ENCODE assay signal across 19 cellular contexts in genomic region chr17:76161619-76162222, GRCh38. TPM values are rescaled to one million over a fixed set of nuclear protein-coding genes. Genes with fewer than 3 reads are reported as not detected.
DNase-seq lines count a peak whose midpoint lies in the region; ATAC-seq and TF ChIP-seq lines count a peak whose summit lies in the region.
"Had no signal": no experiment of that assay in that cellular context is flagged by ENCODE, and none has a peak within 500 bp of the region (broad histone marks: within the 10 kb centered on the region; RNA-seq: fewer than 3 reads in every experiment).

No MANE protein-coding gene starts in this region.

- no peak overlapping the region for H3K4me3 Mint-ChIP-seq in activated T-cell treated with anti-CD3 and anti-CD28 coated beads, Interleukin-2, amount 50 U/mL, for 24 hours
- no peak overlapping the region for H3K4me3 Mint-ChIP-seq in nephron
- H3K4me3 Mint-ChIP-seq in type B pancreatic cell = no peak overlapping the region
- H3K4me3 Mint-ChIP-seq: H9 had no signal

- no peaks in the 10 kb centered on the region for H3K9me3 Mint-ChIP-seq in activated T-cell treated with anti-CD3 and anti-CD28 coated beads, Interleukin-2, amount 50 U/mL, for 24 hours
- H3K9me3 Mint-ChIP-seq in nephron (no peaks in the 10 kb centered on the region), type B pancreatic cell (no peaks in the 10 kb centered on the region)
- H3K9me3 Mint-ChIP-seq: H9 had no signal

- intact Hi-C loops in dorsolateral prefrontal cortex (cut with DNase I) = no loop called here

- no peak overlapping the region for H3K27ac Mint-ChIP-seq in activated T-cell treated with anti-CD3 and anti-CD28 coated beads, Interleukin-2, amount 50 U/mL, for 24 hours
- H3K27ac Mint-ChIP-seq in nephron (peak overlapping the region; percentile 90 to 98 (median 95)), type B pancreatic cell (peak overlapping the region; percentile 50)

- H3K27ac ChIP-seq in dorsolateral prefrontal cortex = peak overlapping the region in 31 of 59 donors; percentile 2 to 80 (median 47)
- H3K27ac ChIP-seq: A549, HL-60 had no signal

- peaks cover 73% of the 10 kb centered on the region for H3K36me3 Mint-ChIP-seq in activated T-cell treated with anti-CD3 and anti-CD28 coated beads, Interleukin-2, amount 50 U/mL, for 24 hours (ENCODE audit: low read depth)
- H3K36me3 Mint-ChIP-seq in nephron (ENCODE audit: low read depth) = peaks cover 27% of the 10 kb centered on the region
- H3K36me3 Mint-ChIP-seq in type B pancreatic cell = no peaks in the 10 kb centered on the region

- ATAC-seq in HG03097 (IDR thresholded peaks at IDR 0.05; ENCODE audit: low FRiP score, unreplicated experiment) (no peak), GM21515 (IDR thresholded peaks at IDR 0.05; ENCODE audit: unreplicated experiment) (no peak)
- ATAC-seq: A549, Panc1 had no signal

- peaks cover 8% of the 10 kb centered on the region for H3K4me1 Mint-ChIP-seq in activated T-cell treated with anti-CD3 and anti-CD28 coated beads, Interleukin-2, amount 50 U/mL, for 24 hours (ENCODE audit: low read depth)
- H3K4me1 Mint-ChIP-seq in nephron (peaks cover 8% of the 10 kb centered on the region), type B pancreatic cell (ENCODE audit: unreplicated experiment) (peaks cover 14% of the 10 kb centered on the region)

- H3K4me3 ChIP-seq in dorsolateral prefrontal cortex = peak overlapping the region in 1 of 59 donors; percentile 19
- H3K4me3 ChIP-seq: A549 had no signal

- H3K27me3 Mint-ChIP-seq in activated T-cell treated with anti-CD3 and anti-CD28 coated beads, Interleukin-2, amount 50 U/mL, for 24 hours = no peaks in the 10 kb centered on the region
- H3K27me3 Mint-ChIP-seq in nephron (ENCODE audit: low read depth) = no peaks in the 10 kb centered on the region
- no peaks in the 10 kb centered on the region for H3K27me3 Mint-ChIP-seq in type B pancreatic cell

- no peaks in the 10 kb centered on the region for H3K27me3 ChIP-seq in dorsolateral prefrontal cortex

- DNase-seq in activated T-cell treated with anti-CD3 and anti-CD28 coated beads, Interleukin-2, amount 50 U/mL, for 1 hour = peak; percentile 7
- DNase-seq in activated T-cell treated with anti-CD3 and anti-CD28 coated beads, Interleukin-2, amount 50 U/mL, for 24 hours = no peak
- DNase-seq in dorsolateral prefrontal cortex (peak in 1 of 10 donors; percentile 14), type B pancreatic cell (ENCODE audit: extremely low spot score, unreplicated experiment) (no peak), NCI-H1092 treated with DMSO at 0.1 percent for 48 hours (lab: John Stamatoyannopoulos, UW) (no peak)
- DNase-seq: C1 segment of cervical spinal cord, H9, KG1, NCI-H146, NCI-H2081 treated with DMSO at 0.1 percent for 48 hours, NCI-H510A had no signal

- TF ChIP-seq CTCF in dorsolateral prefrontal cortex (IDR thresholded peaks at IDR 0.05 in 54 of 56, conservative IDR thresholded peaks at IDR 0.05 in 2 of 56; ENCODE audit: low read depth in 1 of 56, partially characterized antibody in 56 of 56) (no peak), nephron (IDR thresholded peaks at IDR 0.05; ENCODE audit: unreplicated experiment in 3 of 3) (no peak), type B pancreatic cell (conservative IDR thresholded peaks at IDR 0.05) (no peak)

RNA-seq across cellular contexts. Expression of gene FOXJ1, which starts 20.7 kb away (rescaled TPM):
- total RNA-seq in dorsolateral prefrontal cortex (10 to 100 TPM in 5 of 120 experiments, 1 to 10 TPM in 102, under 1 TPM in 13; 0.39 to 24.1 (median 2.3) TPM), type B pancreatic cell (ENCODE audit: low replicate concordance) (5.3 and 18.2 TPM in 2 replicates)
- total RNA-seq: Daoy, SK-MEL-5 had no signal

RNA-seq across cellular contexts. Expression of gene EXOC7, which starts 58.1 kb away (rescaled TPM):
- 100 to 1,000 TPM; 155 to 256 (median 195) TPM for total RNA-seq in dorsolateral prefrontal cortex
- 171 and 201 TPM in 2 replicates for total RNA-seq in type B pancreatic cell (ENCODE audit: low replicate concordance)
